ENCODE assay signal across 9 cellular contexts in the genomic region with DNA sequence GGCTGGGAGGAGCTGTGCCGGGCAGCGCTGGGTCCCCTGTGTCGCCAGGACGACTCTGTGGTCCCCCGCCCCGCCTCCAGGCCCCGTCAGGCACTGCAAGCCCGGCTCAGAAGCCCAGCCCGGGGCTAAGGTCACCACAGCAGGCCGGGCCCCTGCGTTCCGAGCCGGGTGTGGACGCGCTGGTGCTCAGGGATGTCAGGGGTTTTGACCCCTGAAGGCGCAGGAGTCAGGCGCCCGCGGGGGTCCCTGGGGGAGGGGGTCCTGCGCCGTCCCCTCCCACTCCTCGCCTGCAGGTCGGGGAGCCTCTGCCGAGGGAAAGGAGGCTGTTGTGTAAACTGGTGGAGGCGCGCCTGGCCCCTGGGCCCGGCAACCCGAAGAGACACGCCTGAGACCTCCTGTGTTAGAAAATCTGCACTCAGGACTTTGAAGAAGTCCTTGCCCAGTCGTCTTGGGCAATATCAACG. TPM values are rescaled to one million over a fixed set of nuclear protein-coding genes. Genes with fewer than 3 reads are reported as not detected.
DNase-seq lines count a peak whose midpoint lies in the region; ATAC-seq, FAIRE-seq and TF ChIP-seq lines count a peak whose summit lies in the region.
"Had no signal": no experiment of that assay in that cellular context is flagged by ENCODE, and none has a peak within 500 bp of the region (broad histone marks: within the 10 kb centered on the region; RNA-seq: fewer than 3 reads in every experiment).

No MANE protein-coding gene starts in this region.

- no peak overlapping the region for H4K5ac ChIP-seq in mesendoderm (ENCODE audit: low read length)

- no peak overlapping the region for H2AK5ac ChIP-seq in mesendoderm (ENCODE audit: low read length)

- DNase-seq in activated T-cell treated with anti-CD3 and anti-CD28 coated beads, Interleukin-2, amount 50 U/mL, for 4 hours: no peak
- no peak for DNase-seq in activated T-cell treated with anti-CD3 and anti-CD28 coated beads, Interleukin-2, amount 50 U/mL, for 1 hour
- DNase-seq in mesendoderm (peak; percentile 68), type B pancreatic cell (ENCODE audit: extremely low spot score, unreplicated experiment) (no peak), urothelium cell line (ENCODE audit: low spot score) (no peak), NCI-H1048 (lab: John Stamatoyannopoulos, UW) (no peak), ACHN (no peak)
- DNase-seq: NCI-H2227 treated with DMSO at 0.1 percent for 48 hours had no signal

- H3K79me1 ChIP-seq in mesendoderm (ENCODE audit: low read length): no peaks in the 10 kb centered on the region

- H3K79me2 ChIP-seq in mesendoderm (ENCODE audit: control insufficient read depth, insufficient read depth, low read length): no peaks in the 10 kb centered on the region

- no peak overlapping the region for H3K23ac ChIP-seq in mesendoderm (ENCODE audit: low read length)

- H3K4me3 Mint-ChIP-seq in activated T-cell treated with anti-CD3 and anti-CD28 coated beads, Interleukin-2, amount 50 U/mL, for 4 hours: peak overlapping the region; percentile 33
- peak overlapping the region; percentile 78 for H3K4me3 Mint-ChIP-seq in type B pancreatic cell

- ATAC-seq in activated T-cell treated with anti-CD3 and anti-CD28 coated beads, Interleukin-2, amount 50 U/mL, for 4 hours: peak; percentile 62 to 70

- H3K9me3 Mint-ChIP-seq in activated T-cell treated with anti-CD3 and anti-CD28 coated beads, Interleukin-2, amount 50 U/mL, for 4 hours: no peaks in the 10 kb centered on the region
- peaks cover 10% of the 10 kb centered on the region for H3K9me3 Mint-ChIP-seq in type B pancreatic cell

- H3K9ac ChIP-seq in duodenal mucosa (ENCODE audit: low read depth in 1 of 2, low read length in 2 of 2): peak overlapping the region; percentile 2 to 49
- peak overlapping the region; percentile 59 for H3K9ac ChIP-seq in mesendoderm (ENCODE audit: low read length)

- no CpG with 5 or more reads among the region's 31 CpGs for WGBS in mesendoderm (ENCODE audit: extremely low coverage, insufficient coverage, low lambda C conversion rate)

- in situ Hi-C loops in ACHN (cut with HindIII; ENCODE audit: low pct_ligation_motif_present, low pct_unique_long_range_greater_than_20kb, low sequenced_read_pairs): no loop called here

- H3K4me1 Mint-ChIP-seq in activated T-cell treated with anti-CD3 and anti-CD28 coated beads, Interleukin-2, amount 50 U/mL, for 4 hours (ENCODE audit: low read depth): peaks cover 23% of the 10 kb centered on the region
- peaks cover 25% of the 10 kb centered on the region for H3K4me1 Mint-ChIP-seq in type B pancreatic cell (ENCODE audit: unreplicated experiment)

- H3K4me3 ChIP-seq in duodenal mucosa (ENCODE audit: low read depth in 1 of 2, low read length in 2 of 2) (peak overlapping the region; percentile 41 to 50), mesendoderm (ENCODE audit: low read length) (no peak overlapping the region)

- H3K18ac ChIP-seq in mesendoderm (ENCODE audit: low read length): no peak overlapping the region

- FAIRE-seq in urothelium cell line (lab: Jason Lieb, UNC): no peak

- H3K4me2 ChIP-seq in mesendoderm (ENCODE audit: low read length): peak overlapping the region; percentile 71

- H3K27ac Mint-ChIP-seq in type B pancreatic cell: peak overlapping the region; percentile 73

- TF ChIP-seq CTCF in type B pancreatic cell (conservative IDR thresholded peaks at IDR 0.05): peak; percentile 54

- no peaks in the 10 kb centered on the region for H3K36me3 ChIP-seq in duodenal mucosa (ENCODE audit: control insufficient read depth in 1 of 2, insufficient read depth in 2 of 2, low read length in 2 of 2)
- no peaks in the 10 kb centered on the region for H3K36me3 ChIP-seq in mesendoderm (ENCODE audit: control insufficient read depth, insufficient read depth, low read length)

- H2BK120ac ChIP-seq in mesendoderm (ENCODE audit: low read depth, low read length): no peak overlapping the region

- no peak overlapping the region for H3K27ac ChIP-seq in duodenal mucosa (ENCODE audit: low read depth, low read length)
- no peak overlapping the region for H3K27ac ChIP-seq in mesendoderm (ENCODE audit: low read depth, low read length)

- no peak overlapping the region for H3K4ac ChIP-seq in mesendoderm (ENCODE audit: low read depth, low read length)

- H4K8ac ChIP-seq in mesendoderm (ENCODE audit: low read depth, low read length): no peak overlapping the region

- H3K27me3 Mint-ChIP-seq in activated T-cell treated with anti-CD3 and anti-CD28 coated beads, Interleukin-2, amount 50 U/mL, for 4 hours (ENCODE audit: low read depth): peaks cover 69% of the 10 kb centered on the region
- peaks cover 22% of the 10 kb centered on the region for H3K27me3 Mint-ChIP-seq in type B pancreatic cell

- H3K9me3 ChIP-seq in duodenal mucosa (ENCODE audit: control insufficient read depth in 1 of 2, low read length in 2 of 2): no peaks in the 10 kb centered on the region

- peak overlapping the region; percentile 75 for H3K56ac ChIP-seq in mesendoderm (ENCODE audit: low read length)

- H3K4me1 ChIP-seq in duodenal mucosa (ENCODE audit: control insufficient read depth in 1 of 2, insufficient read depth in 2 of 2, low read length in 2 of 2) (peaks cover 19 to 22% of the 10 kb centered on the region in 2 donors), mesendoderm (ENCODE audit: control insufficient read depth, low read depth, low read length) (no peaks in the 10 kb centered on the region)

- peaks cover 0 to 3% of the 10 kb centered on the region in 2 donors for H3K27me3 ChIP-seq in duodenal mucosa (ENCODE audit: control insufficient read depth in 1 of 2, insufficient read depth in 2 of 2, low read length in 2 of 2)
- H3K27me3 ChIP-seq in mesendoderm (ENCODE audit: insufficient read depth, low read length, poor library complexity): peaks cover 10% of the 10 kb centered on the region

- no peak overlapping the region for H2BK5ac ChIP-seq in mesendoderm (ENCODE audit: low read length)

- no peaks in the 10 kb centered on the region for H3K36me3 Mint-ChIP-seq in activated T-cell treated with anti-CD3 and anti-CD28 coated beads, Interleukin-2, amount 50 U/mL, for 4 hours (ENCODE audit: insufficient read depth)
- no peaks in the 10 kb centered on the region for H3K36me3 Mint-ChIP-seq in type B pancreatic cell

- H2BK15ac ChIP-seq in mesendoderm (replicated peaks; ENCODE audit: low read depth): no peak overlapping the region

RNA-seq across cellular contexts. Expression of a gene that starts 23.7 kb away (rescaled TPM):
- total RNA-seq in activated T-cell treated with anti-CD3 and anti-CD28 coated beads, Interleukin-2, amount 50 U/mL, for 4 hours: under 1 TPM; 0.61 to 0.89 (median 0.87) TPM
- polyA plus RNA-seq in mesendoderm (2013, experiment 1 of 2): 8.4 TPM
- 8.0 TPM for polyA plus RNA-seq in mesendoderm (2013, experiment 2 of 2)
- total RNA-seq in type B pancreatic cell (ENCODE audit: low replicate concordance): 42.1 and 129 TPM in 2 replicates

RNA-seq across cellular contexts. Expression of a gene that starts 38.6 kb away (rescaled TPM):
- total RNA-seq in activated T-cell treated with anti-CD3 and anti-CD28 coated beads, Interleukin-2, amount 50 U/mL, for 4 hours: not detected
- 0.58 TPM for polyA plus RNA-seq in mesendoderm (2013, experiment 1 of 2)
- 0.95 TPM for polyA plus RNA-seq in mesendoderm (2013, experiment 2 of 2)
- total RNA-seq in type B pancreatic cell (ENCODE audit: low replicate concordance): 1.0 and 2.0 TPM in 2 replicates

RNA-seq across cellular contexts. Expression of a gene that starts 39.7 kb away (rescaled TPM):
- 10 to 100 TPM; 21.4 to 32.9 (median 23.9) TPM for total RNA-seq in activated T-cell treated with anti-CD3 and anti-CD28 coated beads, Interleukin-2, amount 50 U/mL, for 4 hours
- 6.6 TPM for polyA plus RNA-seq in mesendoderm (2013, experiment 1 of 2)
- 7.1 TPM for polyA plus RNA-seq in mesendoderm (2013, experiment 2 of 2)
- total RNA-seq in type B pancreatic cell (ENCODE audit: low replicate concordance): 20.1 and 33.8 TPM in 2 replicates

RNA-seq across cellular contexts. Expression of a gene that starts 54.2 kb away (rescaled TPM):
- not detected for total RNA-seq in activated T-cell treated with anti-CD3 and anti-CD28 coated beads, Interleukin-2, amount 50 U/mL, for 4 hours
- 0.63 TPM for polyA plus RNA-seq in mesendoderm (2013, experiment 1 of 2)
- 0.84 TPM for polyA plus RNA-seq in mesendoderm (2013, experiment 2 of 2)
- 20.0 and 49.9 TPM in 2 replicates for total RNA-seq in type B pancreatic cell (ENCODE audit: low replicate concordance)

Comparison
In these comparisons a context has a peak if more than half of its experiments do, and no peak if none do; other contexts are left out.
1. RNA of a gene that starts 23.7 kb away (total RNA-seq): 42.1 to 129 TPM in type B pancreatic cell; 0.61 to 0.89 TPM in activated T-cell treated with anti-CD3 and anti-CD28 coated beads, Interleukin-2, amount 50 U/mL, for 4 hours; every median in the first group is over 10 times any median in the second.